ENCODE assay signal across 14 cellular contexts in the genomic region with DNA sequence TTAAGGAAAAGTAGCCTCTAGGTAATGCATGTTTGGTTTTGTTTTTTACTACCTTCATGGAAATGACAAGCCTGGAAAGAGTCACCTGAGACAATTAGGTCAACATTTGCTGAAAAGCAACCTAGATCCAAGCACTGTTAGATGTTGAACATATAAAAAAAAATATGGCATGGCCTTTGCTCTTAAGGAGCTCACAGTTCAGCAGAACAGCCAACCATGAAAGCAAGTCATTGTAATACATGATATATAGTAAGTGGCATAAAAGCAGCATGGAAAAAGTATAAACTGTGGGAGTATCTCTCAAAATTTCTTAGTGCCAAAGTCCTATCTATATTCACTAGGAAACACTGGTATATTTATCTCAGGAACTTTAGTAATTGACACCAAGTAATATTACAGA. TPM values are rescaled to one million over a fixed set of nuclear protein-coding genes. Genes with fewer than 3 reads are reported as not detected.
DNase-seq lines count a peak whose midpoint lies in the region; ATAC-seq and TF ChIP-seq lines count a peak whose summit lies in the region.
"Had no signal": no experiment of that assay in that cellular context is flagged by ENCODE, and none has a peak within 500 bp of the region (broad histone marks: within the 10 kb centered on the region; RNA-seq: fewer than 3 reads in every experiment).

No MANE protein-coding gene starts in this region.

- H3K27ac ChIP-seq in heart left ventricle (peak overlapping the region; percentile 1 to 83 (median 66)), brain microvascular endothelial cell (peak overlapping the region; percentile 77), muscle layer of duodenum (ENCODE audit: low read length) (peak overlapping the region; percentile 81), transverse colon (peak overlapping the region; percentile 68 to 76 (median 70))

- H3K36me3 ChIP-seq in heart left ventricle = peaks cover 0 to 23% (median 14%) of the 10 kb centered on the region in 9 donors
- H3K36me3 ChIP-seq in brain microvascular endothelial cell (replicated peaks) = peaks cover 4% of the 10 kb centered on the region
- H3K36me3 ChIP-seq in muscle layer of duodenum (ENCODE audit: control insufficient read depth in 1 of 2, insufficient read depth in 2 of 2, low read length in 2 of 2) = peaks cover 3 to 5% of the 10 kb centered on the region in 2 donors
- H3K36me3 ChIP-seq in transverse colon = peaks cover 0 to 6% (median 0%) of the 10 kb centered on the region in 4 donors

- ATAC-seq in heart left ventricle (peak in 1 of 4 donors; percentile 6), HG02678 (IDR thresholded peaks at IDR 0.05; ENCODE audit: unreplicated experiment) (no peak)

- intact Hi-C loops in heart left ventricle (cut with DNase I) (loop anchor here (1.0 to 10.0 kb wide), 7 partner anchors 169 to 363 kb away; no protein-coding TSS in a partner anchor), cardiac septum (cut with DNase I) (loop anchor here (5.0 kb wide), 2 partner anchors 169 to 204 kb away; no protein-coding TSS in a partner anchor), transverse colon (cut with DNase I; ENCODE audit: low total_unique reads) (no loop called here)

- TF ChIP-seq CTCF in heart left ventricle (IDR thresholded peaks at IDR 0.05) (no peak), brain microvascular endothelial cell (IDR thresholded peaks at IDR 0.05; ENCODE audit: low read depth, low read length, missing control alignments) (no peak), transverse colon (IDR thresholded peaks at IDR 0.05) (no peak)

- TF ChIP-seq POLR2A in heart left ventricle (IDR thresholded peaks at IDR 0.05) = no peak
- TF ChIP-seq POLR2A in transverse colon (IDR thresholded peaks at IDR 0.05) = no peak

- in situ Hi-C loops in brain microvascular endothelial cell (cut with HindIII; ENCODE audit: low pct_ligation_motif_present, low sequenced_read_pairs) (loop anchor here (25.0 kb wide), 1 partner anchor 214 kb away; no protein-coding TSS in a partner anchor), transverse colon (cut with MboI; ENCODE audit: low pct_ligation_motif_present in 1 of 4, low pct_unique_long_range_greater_than_20kb in 1 of 4, low sequenced_read_pairs in 3 of 4) (no loop called here)

- H3K4me3 ChIP-seq in heart left ventricle = no peak overlapping the region
- no peak overlapping the region for H3K4me3 ChIP-seq in brain microvascular endothelial cell (ENCODE audit: low read depth, low read length)
- no peak overlapping the region for H3K4me3 ChIP-seq in muscle layer of duodenum (ENCODE audit: low read depth in 1 of 2, low read length in 2 of 2)
- H3K4me3 ChIP-seq in transverse colon = no peak overlapping the region

- H3K27me3 ChIP-seq in heart left ventricle (no peaks in the 10 kb centered on the region), brain microvascular endothelial cell (replicated peaks) (no peaks in the 10 kb centered on the region), muscle layer of duodenum (ENCODE audit: low read depth, low read length) (no peaks in the 10 kb centered on the region), transverse colon (no peaks in the 10 kb centered on the region)

- H3K4me1 ChIP-seq in heart left ventricle (peaks cover 0 to 31% (median 20%) of the 10 kb centered on the region in 12 donors), muscle layer of duodenum (ENCODE audit: control insufficient read depth in 1 of 2, insufficient read depth in 2 of 2, low read length in 2 of 2) (peaks cover 0 to 7% of the 10 kb centered on the region in 2 donors), transverse colon (peaks cover 3 to 24% (median 12%) of the 10 kb centered on the region in 4 donors)

- DNase-seq in heart left ventricle = no peak
- DNase-seq in cardiac septum (ENCODE audit: low spot score) = no peak
- no peak for DNase-seq in brain microvascular endothelial cell
- no peak for DNase-seq in transverse colon
- no peak for DNase-seq in NCI-H2081 treated with DMSO at 0.1 percent for 48 hours (lab: John Stamatoyannopoulos, UW)
- no peak for DNase-seq in stimulated activated CD4-positive, alpha-beta T cell treated with anti-CD3 and anti-CD28 coated beads, Interleukin-1b, Interleukin-23, amount 100 ng/mL, for 48 hours
- DNase-seq: activated naive CD4-positive, alpha-beta T cell treated with anti-CD3 and anti-CD28 coated beads, Interleukin-2, amount 50 U/mL, for 16 hours; DMS53; islet precursor cell; NCI-H1092; NCI-H446 treated with DMSO at 0.1 percent for 48 hours; T-helper 2 cell had no signal

- no peaks in the 10 kb centered on the region for H3K9me3 ChIP-seq in heart left ventricle
- H3K9me3 ChIP-seq in muscle layer of duodenum (ENCODE audit: control insufficient read depth in 1 of 2, low read length in 2 of 2) = no peaks in the 10 kb centered on the region
- no peaks in the 10 kb centered on the region for H3K9me3 ChIP-seq in transverse colon

- TF ChIP-seq EP300 in transverse colon (IDR thresholded peaks at IDR 0.05; ENCODE audit: low read depth) = no peak

RNA-seq across cellular contexts. Expression of a gene that starts 31.6 kb away (rescaled TPM):
- total RNA-seq in heart left ventricle (10 to 100 TPM; 17.7 to 31.2 (median 24.9) TPM), cardiac septum (24.6 TPM), transverse colon (100 to 1,000 TPM in 3 of 4 donors, 10 to 100 TPM in 1; 51.2 to 318 (median 145) TPM)
- 10 to 100 TPM; 36.3 to 60.6 TPM for polyA plus RNA-seq in heart left ventricle
